ENCODE assay signal across 8 cellular contexts in the genomic region with DNA sequence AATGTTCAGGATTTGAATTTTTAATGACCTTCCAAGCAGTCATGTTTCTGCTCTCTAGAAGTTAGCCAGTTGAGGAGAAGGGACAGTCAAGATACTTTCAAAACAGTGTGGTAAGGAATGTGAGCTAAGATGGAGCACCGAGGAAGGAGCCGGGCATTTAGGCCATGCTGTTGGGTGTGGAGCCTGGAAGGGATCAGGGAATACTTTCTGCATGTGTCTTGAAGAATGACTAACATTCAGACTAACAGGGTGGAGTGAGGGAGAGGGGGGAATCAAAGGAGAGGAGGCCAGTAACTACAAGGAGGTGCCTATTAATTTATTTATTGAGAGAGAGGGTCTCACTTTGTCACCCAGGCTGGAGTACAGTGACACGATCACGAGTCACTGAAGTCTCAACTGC. TPM values are rescaled to one million over a fixed set of nuclear protein-coding genes. Genes with fewer than 3 reads are reported as not detected.
A peak's percentile ranks its signal among the peaks of the same experiment; 100 is the strongest.
DNase-seq lines count a peak whose midpoint lies in the region; ATAC-seq and TF ChIP-seq lines count a peak whose summit lies in the region.
"Not testable (repeated sequence)": the region's sequence is repeated elsewhere in the genome, so short reads cannot be mapped to it uniquely, and the experiment has no call there.

No MANE protein-coding gene starts in this region.

- H3K27ac ChIP-seq in CD4-positive, alpha-beta T cell (ENCODE audit: low read depth, low read length); neural progenitor cell: not testable (repeated sequence)
- peak overlapping the region; percentile 94 to 98 for H3K27ac ChIP-seq in tibial artery

- not testable (repeated sequence) for H3K36me3 ChIP-seq in neural progenitor cell, tibial artery

- not testable (repeated sequence) for H3K4me3 ChIP-seq in neural progenitor cell
- peak overlapping the region; percentile 91 to 92 for H3K4me3 ChIP-seq in tibial artery

- H3K27ac Mint-ChIP-seq in CD4-positive, alpha-beta T cell = peak overlapping the region; percentile 98
- H3K27ac Mint-ChIP-seq in activated naive CD4-positive, alpha-beta T cell treated with anti-CD3 and anti-CD28 coated beads, Interleukin-2, amount 50 U/mL, for 24 hours = peak overlapping the region; percentile 17
- H3K27ac Mint-ChIP-seq in glutamatergic neuron (ENCODE audit: unreplicated experiment) = peak overlapping the region; percentile 15
- H3K27ac Mint-ChIP-seq in neural progenitor cell = not testable (repeated sequence)

- POLR2A ChIA-PET in CD4-positive, alpha-beta T cell (lab: Charles Lee) = interaction anchor here (3.6 kb wide), 1 partner anchor 88 kb away, joined by 24 read pairs; no protein-coding TSS in a partner anchor

- H3K27me3 ChIP-seq in CD4-positive, alpha-beta T cell (ENCODE audit: control insufficient read depth, insufficient read depth, low read length); neural progenitor cell; tibial artery: not testable (repeated sequence)

- CTCF ChIA-PET in CD4-positive, alpha-beta T cell (lab: Charles Lee) = not testable (repeated sequence)

- not testable (repeated sequence) for H3K4me1 ChIP-seq in neural progenitor cell
- peaks cover 0 to 48% (median 23%) of the 10 kb centered on the region in 4 donors for H3K4me1 ChIP-seq in tibial artery

- not testable (repeated sequence) for H3K4me2 ChIP-seq in neural progenitor cell

- H3K36me3 Mint-ChIP-seq in CD4-positive, alpha-beta T cell (ENCODE audit: low read depth) = peaks cover 15% of the 10 kb centered on the region
- not testable (repeated sequence) for H3K36me3 Mint-ChIP-seq in activated naive CD4-positive, alpha-beta T cell treated with anti-CD3 and anti-CD28 coated beads, Interleukin-2, amount 50 U/mL, for 24 hours; glutamatergic neuron (ENCODE audit: unreplicated experiment); neural progenitor cell

- not testable (repeated sequence) for H3K9me3 ChIP-seq in CD4-positive, alpha-beta T cell (ENCODE audit: control insufficient read depth, low read length); neural progenitor cell (ENCODE audit: low read depth); tibial artery

- H3K79me2 ChIP-seq in neural progenitor cell (ENCODE audit: low read depth) = peaks cover 74% of the 10 kb centered on the region

- peaks cover 27% of the 10 kb centered on the region for H4K20me1 ChIP-seq in neural progenitor cell (ENCODE audit: low read depth)

- TF ChIP-seq CTCF in CD4-positive, alpha-beta T cell (IDR thresholded peaks at IDR 0.05); glutamatergic neuron (IDR thresholded peaks at IDR 0.05; ENCODE audit: partially characterized antibody, unreplicated experiment); neural progenitor cell (IDR thresholded peaks at IDR 0.05); tibial artery (IDR thresholded peaks at IDR 0.05): not testable (repeated sequence)

- not testable (repeated sequence) for ATAC-seq in CD4-positive, alpha-beta T cell (ENCODE audit: poor library complexity)

- not testable (repeated sequence) for DNase-seq in CD4-positive, alpha-beta T cell; glutamatergic neuron; neural progenitor cell (ENCODE audit: low spot score); tibial artery
- DNase-seq in HT1080 (ENCODE audit: low read depth) (peak; percentile 66), SW 1271 (lab: John Stamatoyannopoulos, UW) (peak; percentile 20 to 31), dedifferentiated amniotic fluid mesenchymal stem cell (ENCODE audit: extremely low spot score) (peak; percentile 68)

- not testable (repeated sequence) for H3K27me3 Mint-ChIP-seq in CD4-positive, alpha-beta T cell; activated naive CD4-positive, alpha-beta T cell treated with anti-CD3 and anti-CD28 coated beads, Interleukin-2, amount 50 U/mL, for 24 hours; glutamatergic neuron (ENCODE audit: unreplicated experiment); neural progenitor cell (ENCODE audit: insufficient read depth, low read depth)

- intact Hi-C loops in CD4-positive, alpha-beta T cell (cut with DNase I, micrococcal nuclease) = loop anchor here (5.0 to 10.0 kb wide), 8 partner anchors 100 to 1705 kb away; a partner anchor contains a TSS
- intact Hi-C loops in tibial artery (cut with DNase I; ENCODE audit: low total_unique reads) = loop anchor here (5.0 kb wide), 1 partner anchor 255 kb away; a partner anchor contains a TSS

- peaks cover 24% of the 10 kb centered on the region for H3K4me1 Mint-ChIP-seq in CD4-positive, alpha-beta T cell (ENCODE audit: low read depth)
- peaks cover 30% of the 10 kb centered on the region for H3K4me1 Mint-ChIP-seq in activated naive CD4-positive, alpha-beta T cell treated with anti-CD3 and anti-CD28 coated beads, Interleukin-2, amount 50 U/mL, for 24 hours
- H3K4me1 Mint-ChIP-seq in glutamatergic neuron (ENCODE audit: low read depth, unreplicated experiment) = not testable (repeated sequence)
- H3K4me1 Mint-ChIP-seq in neural progenitor cell = peaks cover 17% of the 10 kb centered on the region

- H3F3A ChIP-seq in neural progenitor cell (ENCODE audit: low read depth) = peaks cover 13% of the 10 kb centered on the region

- not testable (repeated sequence) for H2AFZ ChIP-seq in neural progenitor cell (replicated peaks)

- peak overlapping the region; percentile 78 for H3K4me3 Mint-ChIP-seq in CD4-positive, alpha-beta T cell
- peak overlapping the region; percentile 27 for H3K4me3 Mint-ChIP-seq in activated naive CD4-positive, alpha-beta T cell treated with anti-CD3 and anti-CD28 coated beads, Interleukin-2, amount 50 U/mL, for 24 hours
- H3K4me3 Mint-ChIP-seq in glutamatergic neuron (ENCODE audit: unreplicated experiment) (peak overlapping the region; percentile 89), neural progenitor cell (peak overlapping the region; percentile 93)

- H3K9ac ChIP-seq in neural progenitor cell = not testable (repeated sequence)

- not testable (repeated sequence) for H3K9me3 Mint-ChIP-seq in CD4-positive, alpha-beta T cell; activated naive CD4-positive, alpha-beta T cell treated with anti-CD3 and anti-CD28 coated beads, Interleukin-2, amount 50 U/mL, for 24 hours; glutamatergic neuron (ENCODE audit: unreplicated experiment); neural progenitor cell

RNA-seq across cellular contexts. Expression of a gene that starts 1.8 kb away (rescaled TPM):
- 10 to 100 TPM; 18.9 to 20.1 TPM for total RNA-seq in CD4-positive, alpha-beta T cell
- 25.6 and 34.3 TPM in 2 replicates for total RNA-seq in HT1080 (2014; rRNA removed; shearing (Covaris generic))
- polyA plus RNA-seq in HT1080 (2015; cell fraction: cytosol; rRNA removed) = 21.7 and 30.4 TPM in 2 replicates
- polyA plus RNA-seq in HT1080 (2015; cell fraction: nucleus; rRNA removed) = 29.8 and 30.6 TPM in 2 replicates
- total RNA-seq in glutamatergic neuron (ENCODE audit: unreplicated experiment) = 14.1 TPM
- total RNA-seq in neural progenitor cell (ENCODE audit: low replicate concordance) = 26.5 and 36.5 TPM in 2 replicates

Comparison
In these comparisons a context has a peak if more than half of its experiments do, and no peak if none do; other contexts are left out.
1. H3K4me3 Mint-ChIP-seq: peak in every context shown above with its lines; median percentile 93 in neural progenitor cell; 89 in glutamatergic neuron; 78 in CD4-positive, alpha-beta T cell; 27 in activated naive CD4-positive, alpha-beta T cell treated with anti-CD3 and anti-CD28 coated beads, Interleukin-2, amount 50 U/mL, for 24 hours.